Comparison of ENCODE assay signal across 1 cellular context in genomic region chr5:76742586-76742985, GRCh38.
TF ChIP-seq lines count a peak whose summit lies in the region.

No MANE protein-coding gene starts in this region.

TF ChIP-seq in K562, 482 proteins besides CTCF, POLR2A, EP300 and RAD21:
- TF ChIP-seq MIER1 (IDR thresholded peaks at IDR 0.05; ENCODE audit: low read depth) (no peak), CHCHD3 (CRISPR knock-in tag; IDR thresholded peaks at IDR 0.05) (no peak), GABPB1 (CRISPR knock-in tag; IDR thresholded peaks at IDR 0.05) (no peak), SMARCB1 (IDR thresholded peaks at IDR 0.05; ENCODE audit: insufficient read length, low read depth) (no peak), HBP1 (CRISPR knock-in tag; IDR thresholded peaks at IDR 0.05) (no peak), BRF2 (IDR thresholded peaks at IDR 0.05; ENCODE audit: borderline replicate concordance, insufficient read depth, insufficient read length) (no peak), TBL1XR1 (IDR thresholded peaks at IDR 0.05; ENCODE audit: low read length in 2 of 2) (no peak)
